In the genomic region with DNA sequence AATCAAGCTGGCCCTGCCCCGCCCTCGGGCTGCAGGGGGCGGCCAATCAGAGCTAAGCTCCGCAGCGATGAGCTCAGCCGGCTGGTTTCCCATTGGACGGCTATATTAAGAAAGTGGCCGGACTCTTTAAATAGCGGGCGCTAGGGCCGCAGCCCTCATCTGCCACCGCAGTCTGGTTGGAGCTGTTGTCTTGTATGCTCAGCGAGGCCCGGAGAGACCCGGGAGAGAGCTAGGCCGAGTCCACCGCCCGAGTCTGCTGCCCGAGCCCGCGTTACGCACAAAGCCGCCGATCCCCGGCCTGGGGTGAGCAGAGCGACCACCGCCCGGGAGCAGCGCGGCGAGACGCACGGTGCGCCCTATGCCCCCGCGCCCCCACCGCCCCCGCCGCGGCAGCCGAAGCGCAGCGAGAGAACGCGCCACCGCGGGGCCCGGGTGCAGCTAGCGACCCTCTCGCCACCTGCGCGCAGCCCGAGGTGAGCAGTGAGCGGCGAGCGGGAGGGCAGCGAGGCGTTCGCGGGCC, we compare ENCODE assay signal across 8 cellular contexts. TPM values are rescaled to one million over a fixed set of nuclear protein-coding genes. Genes with fewer than 3 reads are reported as not detected.
A peak's percentile ranks its signal among the peaks of the same experiment; 100 is the strongest.
DNase-seq lines count a peak whose midpoint lies in the region; ATAC-seq and TF ChIP-seq lines count a peak whose summit lies in the region.

A gene (plus strand): TSS at position 158 of the 520 bp plus-strand sequence. CDS start 392 bp downstream, outside the sequence.

- intact Hi-C loops in ascending aorta (cut with DNase I) = loop anchor here (10.0 kb wide), 1 partner anchor 1092 kb away; a partner anchor contains a TSS
- intact Hi-C loops in psoas muscle (cut with DNase I) = loop anchor here in 1 of 2 donors (5.0 kb wide), 1 partner anchor 90 kb away; no protein-coding TSS in a partner anchor

- WGBS in psoas muscle, 3 donors = 0% methylated on average over 47 to 60 of the region's 60 CpGs
- under 1% methylated on average over 60 of the region's 60 CpGs for WGBS in urinary bladder

- peak; percentile 98 for TF ChIP-seq POLR2A in GM15510 (IDR thresholded peaks at IDR 0.05; ENCODE audit: borderline replicate concordance, extremely low read depth, insufficient read length)

- no peaks in the 10 kb centered on the region for H3K27me3 ChIP-seq in ascending aorta
- no peaks in the 10 kb centered on the region for H3K27me3 ChIP-seq in right atrium auricular region
- no peaks in the 10 kb centered on the region for H3K27me3 ChIP-seq in psoas muscle (ENCODE audit: insufficient read depth in 3 of 3, low read length in 2 of 3)

- peak within 1 kb of the TSS; percentile 80 to 95 for H3K4me3 ChIP-seq in ascending aorta
- peak within 1 kb of the TSS; percentile 92 to 95 for H3K4me3 ChIP-seq in right atrium auricular region
- H3K4me3 ChIP-seq in psoas muscle = peak within 1 kb of the TSS; percentile 98
- peak within 1 kb of the TSS; percentile 73 for H3K4me3 ChIP-seq in urinary bladder (ENCODE audit: low read depth, low read length)

- DNase-seq in NCI-H1694 (lab: John Stamatoyannopoulos, UW) = peak; percentile 100
- DNase-seq in T-helper 22 cell (ENCODE audit: low read depth) = peak; percentile 70
- peak; percentile 91 to 99 for DNase-seq in ascending aorta (ENCODE audit: low spot score in 2 of 2)
- peak; percentile 100 for DNase-seq in right atrium auricular region (ENCODE audit: low spot score)
- peak; percentile 96 to 98 for DNase-seq in psoas muscle

- H3K36me3 ChIP-seq in ascending aorta (peaks cover 25 to 32% of the 10 kb centered on the region in 2 donors), right atrium auricular region (peaks cover 29% of the 10 kb centered on the region), psoas muscle (ENCODE audit: insufficient read depth in 1 of 2, low read depth in 1 of 2) (peaks cover 0 to 14% of the 10 kb centered on the region in 2 donors), urinary bladder (ENCODE audit: insufficient read depth) (no peaks in the 10 kb centered on the region)

- H3K4me1 ChIP-seq in ascending aorta = peaks cover 3 to 12% of the 10 kb centered on the region in 2 donors
- peaks cover 0 to 49% of the 10 kb centered on the region in 2 donors for H3K4me1 ChIP-seq in right atrium auricular region
- H3K4me1 ChIP-seq in psoas muscle = peaks cover 19% of the 10 kb centered on the region
- peaks cover 1% of the 10 kb centered on the region for H3K4me1 ChIP-seq in urinary bladder (ENCODE audit: insufficient read depth)

- ATAC-seq in HG02870 (IDR thresholded peaks at IDR 0.05; ENCODE audit: unreplicated experiment) (peak; percentile 96), psoas muscle (peak; percentile 86 to 93 (median 92))

- TF ChIP-seq CTCF in ascending aorta (IDR thresholded peaks at IDR 0.05) (no peak), right atrium auricular region (IDR thresholded peaks at IDR 0.05) (no peak), psoas muscle (IDR thresholded peaks at IDR 0.05) (no peak)

- H3K9me3 ChIP-seq in ascending aorta = no peaks in the 10 kb centered on the region
- H3K9me3 ChIP-seq in right atrium auricular region = no peaks in the 10 kb centered on the region
- no peaks in the 10 kb centered on the region for H3K9me3 ChIP-seq in psoas muscle

- peak within 1 kb of the TSS; percentile 90 to 96 for H3K27ac ChIP-seq in ascending aorta
- peak within 1 kb of the TSS; percentile 99 for H3K27ac ChIP-seq in right atrium auricular region
- H3K27ac ChIP-seq in psoas muscle = peak within 1 kb of the TSS; percentile 99
- H3K27ac ChIP-seq in urinary bladder (ENCODE audit: low read depth) = peak within 1 kb of the TSS; percentile 96

RNA-seq across cellular contexts. Expression of the gene that starts here (rescaled TPM):
- total RNA-seq in ascending aorta = 3,143 TPM
- total RNA-seq in right atrium auricular region = 100 to 1,000 TPM; 471 to 664 TPM
- total RNA-seq in psoas muscle = 100 to 1,000 TPM; 111 to 370 (median 154) TPM
- polyA plus RNA-seq in psoas muscle = 100 to 1,000 TPM; 120 to 669 (median 345) TPM
- 305 TPM for total RNA-seq in urinary bladder
- polyA plus RNA-seq in urinary bladder = 1,467 TPM

Comparison
In these comparisons a context has a peak if more than half of its experiments do, and no peak if none do; other contexts are left out.
1. Peak in every context shown above with its lines: DNase-seq, ATAC-seq, H3K4me3 ChIP-seq and H3K27ac ChIP-seq.